Comparison of ENCODE assay signal across 12 cellular contexts in the genomic region with DNA sequence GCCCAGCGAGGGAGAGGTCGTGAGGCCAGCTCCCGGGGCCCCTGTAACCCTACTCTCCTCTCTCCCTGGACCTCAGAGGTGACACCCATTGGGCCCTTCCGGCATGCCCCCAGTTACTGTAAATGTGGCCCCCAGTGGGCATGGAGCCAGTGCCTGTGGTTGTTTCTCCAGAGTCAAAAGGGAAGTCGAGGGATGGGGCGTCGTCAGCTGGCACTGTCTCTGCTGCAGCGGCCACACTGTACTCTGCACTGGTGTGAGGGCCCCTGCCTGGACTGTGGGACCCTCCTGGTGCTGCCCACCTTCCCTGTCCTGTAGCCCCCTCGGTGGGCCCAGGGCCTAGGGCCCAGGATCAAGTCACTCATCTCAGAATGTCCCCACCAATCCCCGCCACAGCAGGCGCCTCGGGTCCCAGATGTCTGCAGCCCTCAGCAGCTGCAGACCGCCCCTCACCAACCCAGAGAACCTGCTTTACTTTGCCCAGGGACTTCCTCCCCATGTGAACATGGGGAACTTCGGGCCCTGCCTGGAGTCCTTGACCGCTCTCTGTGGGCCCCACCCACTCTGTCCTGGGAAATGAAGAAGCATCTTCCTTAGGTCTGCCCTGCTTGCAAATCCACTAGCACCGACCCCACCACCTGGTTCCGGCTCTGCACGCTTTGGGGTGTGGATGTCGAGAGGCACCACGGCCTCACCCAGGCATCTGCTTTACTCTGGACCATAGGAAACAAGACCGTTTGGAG. TPM values are rescaled to one million over a fixed set of nuclear protein-coding genes. Genes with fewer than 3 reads are reported as not detected.
DNase-seq lines count a peak whose midpoint lies in the region; ATAC-seq and TF ChIP-seq lines count a peak whose summit lies in the region.
"Had no signal": no experiment of that assay in that cellular context is flagged by ENCODE, and none has a peak within 500 bp of the region (broad histone marks: within the 10 kb centered on the region; RNA-seq: fewer than 3 reads in every experiment).

No MANE protein-coding gene starts in this region.

- H3K27me3 ChIP-seq in endodermal cell (ENCODE audit: control insufficient read depth, insufficient read depth, low read length, poor library complexity, severe bottlenecking), result no peaks in the 10 kb centered on the region
- H3K27me3 ChIP-seq: ascending aorta had no signal

- no peak for ATAC-seq in GM21526 (IDR thresholded peaks at IDR 0.05; ENCODE audit: low FRiP score, unreplicated experiment)

- H3K4me1 Mint-ChIP-seq in CD14-positive monocyte, result peaks cover 92% of the 10 kb centered on the region
- peaks cover 17% of the 10 kb centered on the region for H3K4me1 Mint-ChIP-seq in neural crest cell
- H3K4me1 Mint-ChIP-seq in endodermal cell, result peaks cover 11% of the 10 kb centered on the region

- intact Hi-C loops in CD14-positive monocyte (cut with micrococcal nuclease), result loop anchor here in 1 of 2 donors (5.0 kb wide), 1 partner anchor 34 kb away; no protein-coding TSS in a partner anchor

- H3K27me3 Mint-ChIP-seq in CD14-positive monocyte (ENCODE audit: low read depth in 3 of 3), result no peaks in the 10 kb centered on the region
- H3K27me3 Mint-ChIP-seq in neural crest cell (ENCODE audit: low read depth), result no peaks in the 10 kb centered on the region
- H3K27me3 Mint-ChIP-seq in endodermal cell (ENCODE audit: insufficient read depth), result no peaks in the 10 kb centered on the region

- H3K27ac Mint-ChIP-seq in CD14-positive monocyte (peak overlapping the region; percentile 95 to 99 (median 99)), neural crest cell (ENCODE audit: unreplicated experiment) (peak overlapping the region; percentile 67), endodermal cell (no peak overlapping the region)

- H3K27ac ChIP-seq in coronary artery, result peak overlapping the region; percentile 41 to 75
- H3K27ac ChIP-seq in endodermal cell (ENCODE audit: low read depth, low read length), result no peak overlapping the region
- H3K27ac ChIP-seq: GM23248, KMS-11, SK-N-MC had no signal

- 88 to 93% methylated on average over 11 to 21 of the region's 21 CpGs for WGBS in endodermal cell (ENCODE audit: insufficient coverage in 1 of 2, insufficient read length in 1 of 2), 2 experiments

- H3K36me3 Mint-ChIP-seq in CD14-positive monocyte (peaks cover 32 to 40% of the 10 kb centered on the region in 2 donors), neural crest cell (ENCODE audit: low read depth) (no peaks in the 10 kb centered on the region), endodermal cell (ENCODE audit: low read depth) (no peaks in the 10 kb centered on the region)

- no peak overlapping the region for H3K9ac ChIP-seq in endodermal cell (ENCODE audit: extremely low read depth, low read length, poor library complexity, severe bottlenecking)
- H3K9ac ChIP-seq: GM23248, KMS-11 had no signal

- H3K4me3 Mint-ChIP-seq in CD14-positive monocyte (peak overlapping the region; percentile 54 to 80), neural crest cell (no peak overlapping the region), endodermal cell (no peak overlapping the region)

- H3K9me3 ChIP-seq in endodermal cell (ENCODE audit: control insufficient read depth, low read length), result no peaks in the 10 kb centered on the region
- H3K9me3 ChIP-seq: ascending aorta had no signal

- H3K9me3 Mint-ChIP-seq in CD14-positive monocyte, result no peaks in the 10 kb centered on the region
- H3K9me3 Mint-ChIP-seq in neural crest cell, result no peaks in the 10 kb centered on the region
- H3K9me3 Mint-ChIP-seq in endodermal cell, result no peaks in the 10 kb centered on the region

- TF ChIP-seq CTCF in CD14-positive monocyte (IDR thresholded peaks at IDR 0.05) (no peak), coronary artery (IDR thresholded peaks at IDR 0.05) (no peak), neural crest cell (conservative IDR thresholded peaks at IDR 0.05) (no peak), endodermal cell (conservative IDR thresholded peaks at IDR 0.05) (no peak)

- H3K4me3 ChIP-seq in coronary artery, result no peak overlapping the region
- no peak overlapping the region for H3K4me3 ChIP-seq in endodermal cell (ENCODE audit: low read length)
- H3K4me3 ChIP-seq: ascending aorta, GM23248, SK-N-MC had no signal

- no peaks in the 10 kb centered on the region for H3K4me1 ChIP-seq in endodermal cell (ENCODE audit: control insufficient read depth, insufficient read depth, low read length)
- H3K4me1 ChIP-seq: ascending aorta had no signal

- DNase-seq in CD14-positive monocyte (ENCODE audit: low spot score) (peak; percentile 86), NOMO-1 (lab: John Stamatoyannopoulos, UW; ENCODE audit: unreplicated experiment in 2 of 2) (peak; percentile 37 to 56), coronary artery (ENCODE audit: low spot score) (no peak), neural crest cell (ENCODE audit: low read depth, low spot score) (no peak), activated gamma-delta T cell (lab: John Stamatoyannopoulos, UW) (no peak), endodermal cell (no peak)
- no peak for DNase-seq in stimulated activated CD4-positive, alpha-beta T cell treated with anti-CD3 and anti-CD28 coated beads, Interleukin-2, amount 100 ng/mL, for 24 hours

- no peaks in the 10 kb centered on the region for H3K36me3 ChIP-seq in endodermal cell (ENCODE audit: control insufficient read depth, insufficient read depth, low read length)
- H3K36me3 ChIP-seq: ascending aorta had no signal

RNA-seq across cellular contexts. Expression of gene TNFRSF1B, which starts 23.7 kb away (rescaled TPM):
- polyA plus RNA-seq in CD14-positive monocyte, result 100 to 1,000 TPM; 436 to 761 TPM
- 3.1 and 3.3 TPM in 2 replicates for total RNA-seq in neural crest cell
- under 1 TPM; 0.24 to 0.40 TPM for total RNA-seq in endodermal cell
- polyA plus RNA-seq in endodermal cell (2013, experiment 1 of 2), result 1.7 TPM
- 0.95 TPM for polyA plus RNA-seq in endodermal cell (2013, experiment 2 of 2)

Comparison
In these comparisons a context has a peak if more than half of its experiments do, and no peak if none do; other contexts are left out.
1. DNase-seq: peak in CD14-positive monocyte (single experiment) and NOMO-1 (2 of 2); none in coronary artery (single experiment), neural crest cell (single experiment), stimulated activated CD4-positive, alpha-beta T cell treated with anti-CD3 and anti-CD28 coated beads, Interleukin-2, amount 100 ng/mL, for 24 hours (0 of 2), activated gamma-delta T cell (single experiment) and endodermal cell (single experiment).
2. H3K4me3 Mint-ChIP-seq: peak in CD14-positive monocyte (2 of 2); none in neural crest cell (single experiment) and endodermal cell (single experiment).